In genomic region chr5:161686149-161686548, GRCh38 we compare ENCODE assay signal across 11 cellular contexts. TPM values are rescaled to one million over a fixed set of nuclear protein-coding genes. Genes with fewer than 3 reads are reported as not detected.
"Had no signal": no experiment of that assay in that cellular context is flagged by ENCODE, and none has a peak within 500 bp of the region (broad histone marks: within the 10 kb centered on the region; RNA-seq: fewer than 3 reads in every experiment).

No MANE protein-coding gene starts in this region.

- H3K4me1 Mint-ChIP-seq: IgD-negative memory B cell had no signal

- DNase-seq: GM23248, GOT3, H7, HFFc6, KBM-7 had no signal

- H3K9ac ChIP-seq: GM23248, KMS-11 had no signal

- H3K36me3 ChIP-seq: HAP-1 had no signal

- H3K4me3 Mint-ChIP-seq: HFFc6, IgD-negative memory B cell had no signal

- H3K27ac ChIP-seq: GM23248, HL-60, KMS-11 had no signal

- ATAC-seq: HCT116, HepG2 had no signal

- H3K36me3 Mint-ChIP-seq: IgD-negative memory B cell had no signal

- H3K27me3 Mint-ChIP-seq: IgD-negative memory B cell had no signal

- H3K4me1 ChIP-seq: HAP-1 had no signal

- H3K4me2 ChIP-seq: KMS-11 had no signal

- H2AFZ ChIP-seq: GM23248 had no signal

- H3K27ac Mint-ChIP-seq: HFFc6 had no signal

- H3K4me3 ChIP-seq: GM23248, HAP-1 had no signal

- H3K9me3 ChIP-seq: HAP-1 had no signal

RNA-seq across cellular contexts. Expression of gene GABRA6, which starts 0.6 kb away (rescaled TPM):
- total RNA-seq: GM23248, H7, HepG2, HFFc6 had no signal
- polyA plus RNA-seq: GM23248, HepG2, IgD-negative memory B cell had no signal
